In genomic region chr15:67924359-67924974, GRCh38 we compare ENCODE assay signal across 25 cellular contexts.
DNase-seq lines count a peak whose midpoint lies in the region; ATAC-seq and TF ChIP-seq lines count a peak whose summit lies in the region.
"Had no signal": no experiment of that assay in that cellular context is flagged by ENCODE, and none has a peak within 500 bp of the region (broad histone marks: within the 10 kb centered on the region; RNA-seq: fewer than 3 reads in every experiment).

No MANE protein-coding gene starts in this region.

- intact Hi-C loops in Panc1 (cut with micrococcal nuclease; ENCODE audit: unreplicated experiment): loop anchor here (10.0 kb wide), 1 partner anchor 1670 kb away; no protein-coding TSS in a partner anchor

- no TSS peak for BruUV-seq in Panc1 (replicated peaks; lab: Mats Ljungman, UMichigan)

- no peaks in the 10 kb centered on the region for H3K9me3 ChIP-seq in Panc1 (ENCODE audit: control insufficient read depth, insufficient read depth, low read depth, low read length)
- no peaks in the 10 kb centered on the region for H3K9me3 ChIP-seq in thoracic aorta
- H3K9me3 ChIP-seq: mucosa of descending colon, pancreas had no signal

- peak; percentile 7 for DNase-seq in NCI-H748 (lab: John Stamatoyannopoulos, UW; ENCODE audit: unreplicated experiment)
- DNase-seq in NCI-H748 treated with DMSO at 0.1 percent for 48 hours (lab: John Stamatoyannopoulos, UW): no peak
- DNase-seq in Panc1 (ENCODE audit: low read depth, low spot score): no peak
- DNase-seq in left lobe of liver (ENCODE audit: low spot score): peak; percentile 6
- DNase-seq in thoracic aorta (ENCODE audit: low spot score): no peak
- no peak for DNase-seq in islet precursor cell
- no peak for DNase-seq in activated T-cell treated with anti-CD3 and anti-CD28 coated beads, Interleukin-2, amount 50 U/mL, for 1 hour
- DNase-seq in AG08396 (ENCODE audit: low spot score): no peak
- DNase-seq: 8988T; activated CD4-positive, alpha-beta T cell treated with anti-CD3 and anti-CD28 coated beads, Interleukin-2, amount 50 U/mL, for 4 hours; activated CD8-positive, alpha-beta memory T cell treated with anti-CD3 and anti-CD28 coated beads, Interleukin-2, amount 50 U/mL, for 48 hours; anterior cingulate cortex; caudate nucleus; CD4-positive, alpha-beta T cell; EL; mucosa of descending colon; NCI-H1105 treated with DMSO at 0.1 percent for 48 hours; NCI-H2029 treated with DMSO at 0.1 percent for 48 hours; NCI-H526 treated with DMSO at 0.1 percent for 48 hours; pancreas; stimulated activated CD4-positive, alpha-beta T cell treated with anti-CD3 and anti-CD28 coated beads, Interleukin-2, amount 100 ng/mL, for 48 hours; T-helper 1 cell had no signal

- H3K36me3 ChIP-seq in Panc1 (ENCODE audit: control insufficient read depth, insufficient read depth, low read length): no peaks in the 10 kb centered on the region
- no peaks in the 10 kb centered on the region for H3K36me3 ChIP-seq in thoracic aorta
- H3K36me3 ChIP-seq: pancreas had no signal

- no peaks in the 10 kb centered on the region for H3K27me3 ChIP-seq in Panc1 (ENCODE audit: control insufficient read depth, insufficient read depth, low read length)
- H3K27me3 ChIP-seq in thoracic aorta (replicated peaks; ENCODE audit: insufficient read depth): no peaks in the 10 kb centered on the region
- H3K27me3 ChIP-seq: pancreas had no signal

- H3K4me1 ChIP-seq in Panc1 (ENCODE audit: control insufficient read depth, insufficient read depth, low read length) (peaks cover 24% of the 10 kb centered on the region), thoracic aorta (ENCODE audit: control insufficient read depth in 1 of 2, low read depth in 2 of 2) (peaks cover 43 to 84% of the 10 kb centered on the region in 2 donors)

- in situ Hi-C loops in Panc1 (cut with HindIII; ENCODE audit: low pct_unique_long_range_greater_than_20kb, low sequenced_read_pairs): no loop called here

- CTCF ChIA-PET in Panc1 (lab: Charles Lee): no interaction called here

- H3K4me3 ChIP-seq in Panc1 (ENCODE audit: low read depth in 2 of 2, low read length in 2 of 2): no peak overlapping the region
- no peak overlapping the region for H3K4me3 ChIP-seq in thoracic aorta
- H3K4me3 ChIP-seq: lung, mucosa of descending colon, pancreas had no signal

- POLR2A ChIA-PET in Panc1 (lab: Charles Lee): no interaction called here

- peak overlapping the region; percentile 75; the same call in 1 of the 2 replicates for H3K27ac ChIP-seq in Panc1 (ENCODE audit: low read length)
- H3K27ac ChIP-seq in thoracic aorta: peak overlapping the region; percentile 83 to 86
- H3K27ac ChIP-seq: pancreas had no signal

- TF ChIP-seq CTCF in Panc1 (IDR thresholded peaks at IDR 0.05) (no peak), thoracic aorta (IDR thresholded peaks at IDR 0.05) (no peak)

- ATAC-seq in Panc1 (no peak), left lobe of liver (no peak), thoracic aorta (ENCODE audit: insufficient number of reproducible peaks, low FRiP score, low read depth) (no peak)
- ATAC-seq: activated naive CD4-positive, alpha-beta T cell treated with anti-CD3 and anti-CD28 coated beads, Interleukin-2, amount 50 U/mL, for 72 hours; activated T-helper 17 cell treated with anti-CD3 and anti-CD28 coated beads, Interleukin-2, amount 50 U/mL, for 72 hours; mucosa of descending colon had no signal

Comparison
In these comparisons a context has a peak if more than half of its experiments do, and no peak if none do; other contexts are left out.
1. DNase-seq: peak in NCI-H748 (single experiment) and left lobe of liver (single experiment); none in NCI-H748 treated with DMSO at 0.1 percent for 48 hours (single experiment), Panc1 (single experiment), thoracic aorta (single experiment), islet precursor cell (single experiment), activated T-cell treated with anti-CD3 and anti-CD28 coated beads, Interleukin-2, amount 50 U/mL, for 1 hour (single experiment) and AG08396 (single experiment).